8 cellular contexts compared by ENCODE assay signal in genomic region chr16:86510465-86511261, GRCh38. TPM values are rescaled to one million over a fixed set of nuclear protein-coding genes. Genes with fewer than 3 reads are reported as not detected.
DNase-seq lines count a peak whose midpoint lies in the region; ATAC-seq and TF ChIP-seq lines count a peak whose summit lies in the region.

Gene FOXF1, plus strand, starts transcription at chr16:86510527. Its CDS starts 43 bp downstream, at chr16:86510570.

- peaks cover 6% of the 10 kb centered on the region; the same call in 1 of the 2 replicates for H3K4me1 ChIP-seq in HUES64 (ENCODE audit: insufficient read depth, low read length)

- H3K9ac ChIP-seq in HUES64 (ENCODE audit: low read depth, low read length), result no peak within 1 kb of the TSS

- no peak within 1 kb of the TSS for H3K27ac ChIP-seq in HUES64 (ENCODE audit: low read depth, low read length)

- no peak for TF ChIP-seq CTCF in AG10803 (conservative IDR thresholded peaks at IDR 0.05; ENCODE audit: low read length)

- no peaks in the 10 kb centered on the region for H3K9me3 ChIP-seq in HUES64 (ENCODE audit: insufficient read depth, low read depth, low read length)

- H3K4me3 ChIP-seq in AG10803 (ENCODE audit: low read length) (peak within 1 kb of the TSS; percentile 64), HUES64 (ENCODE audit: low read length) (peak within 1 kb of the TSS; percentile 43)

- no peaks in the 10 kb centered on the region for H3K36me3 ChIP-seq in HUES64 (ENCODE audit: insufficient read depth, low read length)

- ATAC-seq in HG03025 (IDR thresholded peaks at IDR 0.05; ENCODE audit: low FRiP score, unreplicated experiment), result no peak

- peak; percentile 61 for DNase-seq in AG10803 (ENCODE audit: low read depth)
- DNase-seq in dedifferentiated amniotic fluid mesenchymal stem cell (ENCODE audit: extremely low spot score), result peak; percentile 30
- no peak for DNase-seq in mucosa of gallbladder (ENCODE audit: low spot score)
- DNase-seq in NCI-H1436 (lab: John Stamatoyannopoulos, UW), result no peak
- no peak for DNase-seq in SHP77 (lab: John Stamatoyannopoulos, UW)
- no peak for DNase-seq in midbrain (lab: John Stamatoyannopoulos, UW)

- WGBS in HUES64, result 1% methylated on average over 89 of the region's 89 CpGs

- peaks cover 100% of the 10 kb centered on the region for H3K27me3 ChIP-seq in HUES64 (ENCODE audit: insufficient read depth, low read length)

RNA-seq across cellular contexts. Expression of gene FOXF1, which starts in this region (rescaled TPM):
- polyA plus RNA-seq in HUES64 (2013, experiment 1 of 2), result 0.20 TPM
- 0.25 TPM for polyA plus RNA-seq in HUES64 (2013, experiment 2 of 2)
- 31.0 TPM for total RNA-seq in mucosa of gallbladder

Comparison
In these comparisons a context has a peak if more than half of its experiments do, and no peak if none do; other contexts are left out.
1. DNase-seq: peak in AG10803 (single experiment) and dedifferentiated amniotic fluid mesenchymal stem cell (single experiment); none in mucosa of gallbladder (single experiment), NCI-H1436 (single experiment), SHP77 (0 of 2) and midbrain (single experiment).